In the genomic region with DNA sequence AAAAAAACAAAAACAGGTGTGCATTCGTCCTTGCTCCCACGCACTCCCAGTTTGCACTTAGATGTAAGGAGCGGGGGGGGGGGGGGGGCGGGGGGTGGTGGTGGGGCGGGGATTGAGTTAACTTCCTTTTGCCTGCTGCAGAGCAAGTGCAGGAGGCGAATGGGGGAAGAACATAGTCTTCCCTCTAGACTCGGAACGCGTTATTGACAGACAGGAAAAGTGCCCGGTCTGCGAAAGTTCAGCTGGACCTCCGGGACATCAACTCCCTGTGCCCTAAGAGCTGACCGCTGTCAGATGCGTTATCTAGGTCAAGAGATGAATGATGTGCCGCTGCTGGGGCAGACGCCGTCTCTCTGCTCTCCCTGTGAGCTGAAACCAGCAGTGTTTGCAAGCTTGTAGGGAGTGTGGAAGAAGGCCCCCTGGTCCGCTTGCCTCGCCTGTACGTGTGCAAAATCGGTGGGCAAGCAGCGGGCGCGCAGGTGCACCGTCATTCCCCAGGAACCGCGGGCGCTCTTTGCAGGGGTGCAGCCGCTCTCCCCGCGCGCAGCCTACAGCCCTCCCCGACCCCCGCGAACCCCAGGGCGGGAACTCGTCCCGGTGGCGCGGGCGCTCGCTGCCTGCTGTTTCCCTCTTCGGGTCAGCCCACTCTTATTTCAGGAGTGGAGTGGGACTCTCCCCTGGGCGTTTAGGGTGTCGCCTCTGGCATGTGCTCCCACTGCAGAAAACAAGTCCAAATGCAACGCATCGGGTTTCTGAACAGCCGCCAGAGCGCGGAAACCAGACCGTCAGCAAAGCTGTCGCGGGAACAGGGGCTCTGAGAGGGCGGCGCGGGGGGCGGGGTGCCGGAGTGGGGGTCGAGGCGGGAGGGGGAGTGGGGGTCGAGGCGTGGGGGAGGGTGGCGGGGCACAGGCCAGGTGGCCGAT, we compare ENCODE assay signal across 1 cellular context.
TF ChIP-seq lines count a peak whose summit lies in the region.

No MANE protein-coding gene starts in this region.

TF ChIP-seq in HEK293, 187 proteins besides CTCF, POLR2A, EP300 and RAD21 (continued from another document):
- TF ChIP-seq, protein P1, sequence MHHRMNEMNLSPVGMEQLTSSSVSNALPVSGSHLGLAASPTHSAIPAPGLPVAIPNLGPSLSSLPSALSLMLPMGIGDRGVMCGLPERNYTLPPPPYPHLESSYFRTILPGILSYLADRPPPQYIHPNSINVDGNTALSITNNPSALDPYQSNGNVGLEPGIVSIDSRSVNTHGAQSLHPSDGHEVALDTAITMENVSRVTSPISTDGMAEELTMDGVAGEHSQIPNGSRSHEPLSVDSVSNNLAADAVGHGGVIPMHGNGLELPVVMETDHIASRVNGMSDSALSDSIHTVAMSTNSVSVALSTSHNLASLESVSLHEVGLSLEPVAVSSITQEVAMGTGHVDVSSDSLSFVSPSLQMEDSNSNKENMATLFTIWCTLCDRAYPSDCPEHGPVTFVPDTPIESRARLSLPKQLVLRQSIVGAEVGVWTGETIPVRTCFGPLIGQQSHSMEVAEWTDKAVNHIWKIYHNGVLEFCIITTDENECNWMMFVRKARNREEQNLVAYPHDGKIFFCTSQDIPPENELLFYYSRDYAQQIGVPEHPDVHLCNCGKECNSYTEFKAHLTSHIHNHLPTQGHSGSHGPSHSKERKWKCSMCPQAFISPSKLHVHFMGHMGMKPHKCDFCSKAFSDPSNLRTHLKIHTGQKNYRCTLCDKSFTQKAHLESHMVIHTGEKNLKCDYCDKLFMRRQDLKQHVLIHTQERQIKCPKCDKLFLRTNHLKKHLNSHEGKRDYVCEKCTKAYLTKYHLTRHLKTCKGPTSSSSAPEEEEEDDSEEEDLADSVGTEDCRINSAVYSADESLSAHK (tag by site-specific recombination; IDR thresholded peaks at IDR 0.05): no peak
- peak; percentile 69 for TF ChIP-seq ZEB2 (tag by site-specific recombination; IDR thresholded peaks at IDR 0.05)
- TF ChIP-seq, protein P2, sequence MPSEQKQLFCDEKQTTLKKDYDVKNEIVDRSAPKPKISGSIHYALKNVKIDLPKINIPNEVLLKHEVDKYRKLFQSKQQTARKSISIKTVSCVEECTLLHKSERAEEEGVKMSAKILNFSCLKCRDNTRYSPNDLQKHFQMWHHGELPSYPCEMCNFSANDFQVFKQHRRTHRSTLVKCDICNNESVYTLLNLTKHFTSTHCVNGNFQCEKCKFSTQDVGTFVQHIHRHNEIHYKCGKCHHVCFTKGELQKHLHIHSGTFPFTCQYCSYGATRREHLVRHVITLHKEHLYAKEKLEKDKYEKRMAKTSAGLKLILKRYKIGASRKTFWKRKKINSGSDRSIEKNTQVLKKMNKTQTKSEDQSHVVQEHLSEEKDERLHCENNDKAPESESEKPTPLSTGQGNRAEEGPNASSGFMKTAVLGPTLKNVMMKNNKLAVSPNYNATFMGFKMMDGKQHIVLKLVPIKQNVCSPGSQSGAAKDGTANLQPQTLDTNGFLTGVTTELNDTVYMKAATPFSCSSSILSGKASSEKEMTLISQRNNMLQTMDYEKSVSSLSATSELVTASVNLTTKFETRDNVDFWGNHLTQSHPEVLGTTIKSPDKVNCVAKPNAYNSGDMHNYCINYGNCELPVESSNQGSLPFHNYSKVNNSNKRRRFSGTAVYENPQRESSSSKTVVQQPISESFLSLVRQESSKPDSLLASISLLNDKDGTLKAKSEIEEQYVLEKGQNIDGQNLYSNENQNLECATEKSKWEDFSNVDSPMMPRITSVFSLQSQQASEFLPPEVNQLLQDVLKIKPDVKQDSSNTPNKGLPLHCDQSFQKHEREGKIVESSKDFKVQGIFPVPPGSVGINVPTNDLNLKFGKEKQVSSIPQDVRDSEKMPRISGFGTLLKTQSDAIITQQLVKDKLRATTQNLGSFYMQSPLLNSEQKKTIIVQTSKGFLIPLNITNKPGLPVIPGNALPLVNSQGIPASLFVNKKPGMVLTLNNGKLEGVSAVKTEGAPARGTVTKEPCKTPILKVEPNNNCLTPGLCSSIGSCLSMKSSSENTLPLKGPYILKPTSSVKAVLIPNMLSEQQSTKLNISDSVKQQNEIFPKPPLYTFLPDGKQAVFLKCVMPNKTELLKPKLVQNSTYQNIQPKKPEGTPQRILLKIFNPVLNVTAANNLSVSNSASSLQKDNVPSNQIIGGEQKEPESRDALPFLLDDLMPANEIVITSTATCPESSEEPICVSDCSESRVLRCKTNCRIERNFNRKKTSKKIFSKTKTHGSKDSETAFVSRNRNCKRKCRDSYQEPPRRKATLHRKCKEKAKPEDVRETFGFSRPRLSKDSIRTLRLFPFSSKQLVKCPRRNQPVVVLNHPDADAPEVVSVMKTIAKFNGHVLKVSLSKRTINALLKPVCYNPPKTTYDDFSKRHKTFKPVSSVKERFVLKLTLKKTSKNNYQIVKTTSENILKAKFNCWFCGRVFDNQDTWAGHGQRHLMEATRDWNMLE (tag by site-specific recombination; conservative IDR thresholded peaks at IDR 0.05; ENCODE audit: low read depth): no peak
- TF ChIP-seq ZNF830 (tag by site-specific recombination; IDR thresholded peaks at IDR 0.05; ENCODE audit: low read depth): no peak
- TF ChIP-seq, protein P3, sequence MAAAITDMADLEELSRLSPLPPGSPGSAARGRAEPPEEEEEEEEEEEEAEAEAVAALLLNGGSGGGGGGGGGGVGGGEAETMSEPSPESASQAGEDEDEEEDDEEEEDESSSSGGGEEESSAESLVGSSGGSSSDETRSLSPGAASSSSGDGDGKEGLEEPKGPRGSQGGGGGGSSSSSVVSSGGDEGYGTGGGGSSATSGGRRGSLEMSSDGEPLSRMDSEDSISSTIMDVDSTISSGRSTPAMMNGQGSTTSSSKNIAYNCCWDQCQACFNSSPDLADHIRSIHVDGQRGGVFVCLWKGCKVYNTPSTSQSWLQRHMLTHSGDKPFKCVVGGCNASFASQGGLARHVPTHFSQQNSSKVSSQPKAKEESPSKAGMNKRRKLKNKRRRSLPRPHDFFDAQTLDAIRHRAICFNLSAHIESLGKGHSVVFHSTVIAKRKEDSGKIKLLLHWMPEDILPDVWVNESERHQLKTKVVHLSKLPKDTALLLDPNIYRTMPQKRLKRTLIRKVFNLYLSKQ (tag by site-specific recombination; IDR thresholded peaks at IDR 0.05; ENCODE audit: borderline replicate concordance): no peak
